Comparison of ENCODE assay signal across 1 cellular context in genomic region chr1:185696419-185697150, GRCh38.
TF ChIP-seq lines count a peak whose summit lies in the region.

No MANE protein-coding gene starts in this region.

TF ChIP-seq in GM23338, 12 proteins besides CTCF, POLR2A, EP300 and RAD21 (continued from another document):
- no peak for TF ChIP-seq REST (IDR thresholded peaks at IDR 0.05; ENCODE audit: unreplicated experiment)
- no peak for TF ChIP-seq CREB1 (CRISPR knock-in tag; IDR thresholded peaks at IDR 0.05; ENCODE audit: low read depth)
